18 cellular contexts compared by ENCODE assay signal in genomic region chr19:41542622-41543021, GRCh38. TPM values are rescaled to one million over a fixed set of nuclear protein-coding genes. Genes with fewer than 3 reads are reported as not detected.
DNase-seq lines count a peak whose midpoint lies in the region; ATAC-seq and TF ChIP-seq lines count a peak whose summit lies in the region.
"Had no signal": no experiment of that assay in that cellular context is flagged by ENCODE, and none has a peak within 500 bp of the region (broad histone marks: within the 10 kb centered on the region; RNA-seq: fewer than 3 reads in every experiment).

No MANE protein-coding gene starts in this region.

- H3K36me3 Mint-ChIP-seq in activated CD4-positive, alpha-beta T cell treated with anti-CD3 and anti-CD28 coated beads, Interleukin-2, amount 10 ng/mL, durations not matched to agents 7 days and 5 days (ENCODE audit: low read depth): no peaks in the 10 kb centered on the region
- H3K36me3 Mint-ChIP-seq in CD4-positive, alpha-beta T cell (ENCODE audit: low read depth): no peaks in the 10 kb centered on the region
- no peaks in the 10 kb centered on the region for H3K36me3 Mint-ChIP-seq in activated CD4-positive, alpha-beta memory T cell treated with anti-CD3 and anti-CD28 coated beads for 36 hours
- H3K36me3 Mint-ChIP-seq in naive thymus-derived CD4-positive, alpha-beta T cell: peaks cover 0 to 4% (median 0%) of the 10 kb centered on the region in 5 donors

- H3K27me3 Mint-ChIP-seq in activated CD4-positive, alpha-beta T cell treated with anti-CD3 and anti-CD28 coated beads, Interleukin-2, amount 10 ng/mL, durations not matched to agents 7 days and 5 days: no peaks in the 10 kb centered on the region
- H3K27me3 Mint-ChIP-seq in CD4-positive, alpha-beta T cell: no peaks in the 10 kb centered on the region
- H3K27me3 Mint-ChIP-seq in activated CD4-positive, alpha-beta memory T cell treated with anti-CD3 and anti-CD28 coated beads for 36 hours: no peaks in the 10 kb centered on the region
- no peaks in the 10 kb centered on the region for H3K27me3 Mint-ChIP-seq in naive thymus-derived CD4-positive, alpha-beta T cell

- H3K9me3 Mint-ChIP-seq in activated CD4-positive, alpha-beta T cell treated with anti-CD3 and anti-CD28 coated beads, Interleukin-2, amount 10 ng/mL, durations not matched to agents 7 days and 5 days: no peaks in the 10 kb centered on the region
- no peaks in the 10 kb centered on the region for H3K9me3 Mint-ChIP-seq in CD4-positive, alpha-beta T cell
- H3K9me3 Mint-ChIP-seq in activated CD4-positive, alpha-beta memory T cell treated with anti-CD3 and anti-CD28 coated beads for 36 hours: no peaks in the 10 kb centered on the region
- no peaks in the 10 kb centered on the region for H3K9me3 Mint-ChIP-seq in naive thymus-derived CD4-positive, alpha-beta T cell
- H3K9me3 Mint-ChIP-seq: nephron had no signal

- CTCF ChIA-PET in activated CD4-positive, alpha-beta T cell treated with anti-CD3 and anti-CD28 coated beads, Interleukin-2, amount 10 ng/mL, durations not matched to agents 7 days and 5 days (lab: Charles Lee): interaction anchor here (1.0 to 2.3 kb wide), 4 partner anchors 12 to 27 kb away, joined by 3 to 14 read pairs (median 4); no protein-coding TSS in a partner anchor
- CTCF ChIA-PET in CD4-positive, alpha-beta T cell (lab: Charles Lee): interaction anchor here (0.7 to 4.1 kb wide), 10 partner anchors 11 to 369 kb away, joined by 3 to 33 read pairs (median 4); no protein-coding TSS in a partner anchor
- CTCF ChIA-PET in activated CD4-positive, alpha-beta memory T cell treated with anti-CD3 and anti-CD28 coated beads for 36 hours (lab: Charles Lee): interaction anchor here (0.6 to 10.0 kb wide), 8 partner anchors 11 to 103 kb away, joined by 3 to 205 read pairs (median 10); partner anchors contain the start of genes CEACAM21 and DMAC2
- CTCF ChIA-PET in naive thymus-derived CD4-positive, alpha-beta T cell (lab: Charles Lee): interaction anchor here (0.6 to 13.7 kb wide), 7 partner anchors 10 to 745 kb away, joined by 3 to 384 read pairs (median 4); partner anchors contain the start of gene CEACAM21

- H3K4me1 Mint-ChIP-seq in activated CD4-positive, alpha-beta T cell treated with anti-CD3 and anti-CD28 coated beads, Interleukin-2, amount 10 ng/mL, durations not matched to agents 7 days and 5 days: peaks cover 60% of the 10 kb centered on the region
- peaks cover 53% of the 10 kb centered on the region for H3K4me1 Mint-ChIP-seq in CD4-positive, alpha-beta T cell (ENCODE audit: low read depth)
- peaks cover 61% of the 10 kb centered on the region for H3K4me1 Mint-ChIP-seq in activated CD4-positive, alpha-beta memory T cell treated with anti-CD3 and anti-CD28 coated beads for 36 hours (ENCODE audit: low read depth)
- H3K4me1 Mint-ChIP-seq in naive thymus-derived CD4-positive, alpha-beta T cell: peaks cover 42 to 59% (median 55%) of the 10 kb centered on the region in 7 donors
- H3K4me1 Mint-ChIP-seq: H9, nephron had no signal

- H3K27me3 ChIP-seq in CD4-positive, alpha-beta T cell (ENCODE audit: control insufficient read depth, insufficient read depth, low read length): no peaks in the 10 kb centered on the region
- no peaks in the 10 kb centered on the region for H3K27me3 ChIP-seq in naive thymus-derived CD4-positive, alpha-beta T cell (ENCODE audit: control insufficient read depth in 2 of 2, insufficient read depth in 2 of 2, low read length in 2 of 2)
- H3K27me3 ChIP-seq: Peyer's patch had no signal

- no peaks in the 10 kb centered on the region for H3K36me3 ChIP-seq in naive thymus-derived CD4-positive, alpha-beta T cell (ENCODE audit: control insufficient read depth in 2 of 3, insufficient read depth in 3 of 3, low read length in 3 of 3)
- H3K36me3 ChIP-seq: Peyer's patch, SJSA1 had no signal

- no peak overlapping the region for H3K27ac ChIP-seq in CD4-positive, alpha-beta T cell (ENCODE audit: low read depth, low read length)
- H3K27ac ChIP-seq in naive thymus-derived CD4-positive, alpha-beta T cell (ENCODE audit: low read depth, low read length): peak overlapping the region; percentile 14
- H3K27ac ChIP-seq: Peyer's patch, SJSA1 had no signal

- no peak overlapping the region for H3K4me3 ChIP-seq in naive thymus-derived CD4-positive, alpha-beta T cell (ENCODE audit: low read length)
- H3K4me3 ChIP-seq: Peyer's patch, SJSA1 had no signal

- TF ChIP-seq CTCF in CD4-positive, alpha-beta T cell (IDR thresholded peaks at IDR 0.05): no peak

- H3K4me1 ChIP-seq in naive thymus-derived CD4-positive, alpha-beta T cell (ENCODE audit: control insufficient read depth in 2 of 2, insufficient read depth in 2 of 2, low read length in 2 of 2): peaks cover 43 to 47% of the 10 kb centered on the region in 2 donors
- H3K4me1 ChIP-seq: Peyer's patch, SJSA1 had no signal

- POLR2A ChIA-PET in activated CD4-positive, alpha-beta T cell treated with anti-CD3 and anti-CD28 coated beads, Interleukin-2, amount 10 ng/mL, durations not matched to agents 7 days and 5 days (lab: Charles Lee): interaction anchor here (0.7 to 1.0 kb wide), 2 partner anchors 33 to 98 kb away, joined by 3 to 5 read pairs; partner anchors contain the start of gene CEACAM21
- POLR2A ChIA-PET in CD4-positive, alpha-beta T cell (lab: Charles Lee): interaction anchor here (1.0 to 10.0 kb wide), 2 partner anchors 17 to 26 kb away, joined by 5 to 286 read pairs; no protein-coding TSS in a partner anchor
- POLR2A ChIA-PET in activated CD4-positive, alpha-beta memory T cell treated with anti-CD3 and anti-CD28 coated beads for 36 hours (lab: Charles Lee): interaction anchor here (0.7 to 1.3 kb wide), 3 partner anchors 9 to 26 kb away, joined by 3 to 5 read pairs (median 3); no protein-coding TSS in a partner anchor
- POLR2A ChIA-PET in naive thymus-derived CD4-positive, alpha-beta T cell (lab: Charles Lee): interaction anchor here (0.8 to 15.6 kb wide), 7 partner anchors 9 to 94 kb away, joined by 3 to 518 read pairs (median 3); partner anchors contain the start of gene CEACAM21

- no peak for DNase-seq in activated CD4-positive, alpha-beta T cell treated with anti-CD3 and anti-CD28 coated beads, Interleukin-2, amount 10 ng/mL, durations not matched to agents 7 days and 5 days
- no peak for DNase-seq in activated CD4-positive, alpha-beta T cell treated with anti-CD3 and anti-CD28 coated beads for 48 hours
- no peak for DNase-seq in CD4-positive, alpha-beta T cell
- DNase-seq in activated CD4-positive, alpha-beta memory T cell treated with anti-CD3 and anti-CD28 coated beads for 36 hours: no peak
- no peak for DNase-seq in naive thymus-derived CD4-positive, alpha-beta T cell
- no peak for DNase-seq in COLO668 (lab: John Stamatoyannopoulos, UW; ENCODE audit: unreplicated experiment)
- DNase-seq: NCI-H1436 treated with DMSO at 0.1 percent for 48 hours, T1000 had no signal

- intact Hi-C loops in CD4-positive, alpha-beta T cell (cut with DNase I, micrococcal nuclease): loop anchor here (1.0 to 2.0 kb wide), 2 partner anchors 21 to 52 kb away; no protein-coding TSS in a partner anchor
- intact Hi-C loops in activated CD4-positive, alpha-beta memory T cell treated with anti-CD3 and anti-CD28 coated beads for 36 hours (cut with micrococcal nuclease): loop anchor here (1.0 to 10.0 kb wide), 7 partner anchors 7 to 928 kb away; partner anchors contain the start of genes ACTMAP and SNRPA
- intact Hi-C loops in naive thymus-derived CD4-positive, alpha-beta T cell (cut with micrococcal nuclease): loop anchor here (1.0 to 2.0 kb wide), 7 partner anchors 12 to 93 kb away; no protein-coding TSS in a partner anchor

- H3K4me3 Mint-ChIP-seq in activated CD4-positive, alpha-beta T cell treated with anti-CD3 and anti-CD28 coated beads, Interleukin-2, amount 10 ng/mL, durations not matched to agents 7 days and 5 days: no peak overlapping the region
- no peak overlapping the region for H3K4me3 Mint-ChIP-seq in CD4-positive, alpha-beta T cell
- H3K4me3 Mint-ChIP-seq in activated CD4-positive, alpha-beta memory T cell treated with anti-CD3 and anti-CD28 coated beads for 36 hours: no peak overlapping the region
- peak overlapping the region; percentile 21 to 77 (median 56) for H3K4me3 Mint-ChIP-seq in naive thymus-derived CD4-positive, alpha-beta T cell
- H3K4me3 Mint-ChIP-seq: nephron had no signal

- ATAC-seq in CD4-positive, alpha-beta T cell (ENCODE audit: poor library complexity): no peak
- no peak for ATAC-seq in naive thymus-derived CD4-positive, alpha-beta T cell
- no peak for ATAC-seq in GM18870 (IDR thresholded peaks at IDR 0.05; ENCODE audit: unreplicated experiment)
- ATAC-seq in HG02852 (IDR thresholded peaks at IDR 0.05; ENCODE audit: unreplicated experiment): no peak
- ATAC-seq: HepG2 had no signal

- H3K27ac Mint-ChIP-seq in activated CD4-positive, alpha-beta T cell treated with anti-CD3 and anti-CD28 coated beads, Interleukin-2, amount 10 ng/mL, durations not matched to agents 7 days and 5 days: peak overlapping the region; percentile 28
- peak overlapping the region; percentile 66 for H3K27ac Mint-ChIP-seq in CD4-positive, alpha-beta T cell
- peak overlapping the region; percentile 96 for H3K27ac Mint-ChIP-seq in activated CD4-positive, alpha-beta memory T cell treated with anti-CD3 and anti-CD28 coated beads for 36 hours
- H3K27ac Mint-ChIP-seq in naive thymus-derived CD4-positive, alpha-beta T cell: peak overlapping the region; percentile 44 to 97 (median 88)
- H3K27ac Mint-ChIP-seq: H9, nephron had no signal

- no peaks in the 10 kb centered on the region for H3K9me3 ChIP-seq in CD4-positive, alpha-beta T cell (ENCODE audit: control insufficient read depth, low read length)
- H3K9me3 ChIP-seq in naive thymus-derived CD4-positive, alpha-beta T cell (ENCODE audit: control insufficient read depth in 2 of 3, low read length in 3 of 3): no peaks in the 10 kb centered on the region
- H3K9me3 ChIP-seq: Peyer's patch had no signal

RNA-seq across cellular contexts. Expression of gene CEACAM21, which starts 33.3 kb away (rescaled TPM):
- 10 to 100 TPM; 72.0 to 78.3 TPM for total RNA-seq in activated CD4-positive, alpha-beta T cell treated with anti-CD3 and anti-CD28 coated beads, Interleukin-2, amount 10 ng/mL, durations not matched to agents 7 days and 5 days
- total RNA-seq in CD4-positive, alpha-beta T cell: 10 to 100 TPM; 30.7 to 34.9 TPM
- total RNA-seq in activated CD4-positive, alpha-beta memory T cell treated with anti-CD3 and anti-CD28 coated beads for 36 hours: 10 to 100 TPM; 40.8 to 40.9 TPM
- total RNA-seq in naive thymus-derived CD4-positive, alpha-beta T cell: 10 to 100 TPM; 40.1 to 64.5 (median 50.0) TPM
- polyA plus RNA-seq in naive thymus-derived CD4-positive, alpha-beta T cell: 10 to 100 TPM; 27.7 to 43.6 TPM
- total RNA-seq: epithelial cell of proximal tubule, H9, HepG2, kidney epithelial cell, mammary epithelial cell, SJSA1 had no signal
- polyA plus RNA-seq: mammary epithelial cell had no signal

Comparison
In these comparisons a context has a peak if more than half of its experiments do, and no peak if none do; other contexts are left out.
1. H3K27ac Mint-ChIP-seq: peak in every context shown above with its lines; median percentile 96 in activated CD4-positive, alpha-beta memory T cell treated with anti-CD3 and anti-CD28 coated beads for 36 hours; 88 in naive thymus-derived CD4-positive, alpha-beta T cell; 66 in CD4-positive, alpha-beta T cell; 28 in activated CD4-positive, alpha-beta T cell treated with anti-CD3 and anti-CD28 coated beads, Interleukin-2, amount 10 ng/mL, durations not matched to agents 7 days and 5 days.
2. H3K4me3 Mint-ChIP-seq: peak in naive thymus-derived CD4-positive, alpha-beta T cell (10 of 10); none in activated CD4-positive, alpha-beta T cell treated with anti-CD3 and anti-CD28 coated beads, Interleukin-2, amount 10 ng/mL, durations not matched to agents 7 days and 5 days (single experiment), CD4-positive, alpha-beta T cell (single experiment) and activated CD4-positive, alpha-beta memory T cell treated with anti-CD3 and anti-CD28 coated beads for 36 hours (single experiment).